Comparison of ENCODE assay signal across 8 cellular contexts in genomic region chr18:48412339-48412929, GRCh38. TPM values are rescaled to one million over a fixed set of nuclear protein-coding genes. Genes with fewer than 3 reads are reported as not detected.
A peak's percentile ranks its signal among the peaks of the same experiment; 100 is the strongest.
DNase-seq lines count a peak whose midpoint lies in the region; ATAC-seq and TF ChIP-seq lines count a peak whose summit lies in the region.

No MANE protein-coding gene starts in this region.

- POLR2A ChIA-PET in SK-N-SH (lab: Yijun Ruan, JAX), result interaction anchor here (0.5 kb wide), 1 partner anchor 304 kb away, joined by 3 read pairs; no protein-coding TSS in a partner anchor

- peak; percentile 24 to 35 for DNase-seq in activated T-cell treated with anti-CD3 and anti-CD28 coated beads, Interleukin-2, amount 50 U/mL, for 48 hours
- no peak for DNase-seq in activated T-cell treated with anti-CD3 and anti-CD28 coated beads, Interleukin-2, amount 50 U/mL, for 1 hour
- DNase-seq in M059J (ENCODE audit: low read depth) (peak; percentile 53), SK-N-SH (peak; percentile 66), erythroblast (lab: John Stamatoyannopoulos, UW) (peak; percentile 35 to 48), progenitor cell of endocrine pancreas (ENCODE audit: low spot score, unreplicated experiment) (no peak)

- H3K4me3 Mint-ChIP-seq in progenitor cell of endocrine pancreas (ENCODE audit: low read depth), result no peak overlapping the region

- WGBS in SK-N-SH (ENCODE audit: low lambda C conversion rate), result 11% methylated on average over 7 of the region's 7 CpGs

- CTCF ChIA-PET in SK-N-SH (lab: Yijun Ruan, JAX), result interaction anchor here (0.7 to 2.8 kb wide), 33 partner anchors 8 to 1611 kb away, joined by 3 to 18 read pairs (median 4); no protein-coding TSS in a partner anchor

- peak; percentile 64 for TF ChIP-seq RAD21 in SK-N-SH (IDR thresholded peaks at IDR 0.05; ENCODE audit: low read length)

- peaks cover 8% of the 10 kb centered on the region for H3K4me1 Mint-ChIP-seq in progenitor cell of endocrine pancreas (ENCODE audit: low read depth)

- no peak overlapping the region for H3K27ac Mint-ChIP-seq in progenitor cell of endocrine pancreas

- no peaks in the 10 kb centered on the region for H3K36me3 Mint-ChIP-seq in progenitor cell of endocrine pancreas (ENCODE audit: insufficient read depth)

- no peaks in the 10 kb centered on the region for H3F3A ChIP-seq in SK-N-SH (replicated peaks; ENCODE audit: insufficient read depth)

- TF ChIP-seq EP300 in SK-N-SH (IDR thresholded peaks at IDR 0.05; ENCODE audit: borderline replicate concordance in 1 of 2, low read depth in 1 of 2, low read length in 1 of 2), result no peak

- no peak for TF ChIP-seq POLR2A in erythroblast (IDR thresholded peaks at IDR 0.05; ENCODE audit: low read length)

- H3K79me2 ChIP-seq in SK-N-SH (ENCODE audit: insufficient read depth), result no peaks in the 10 kb centered on the region

- no peak overlapping the region; a peak in 1 of 4 replicates for H3K4me3 ChIP-seq in SK-N-SH (ENCODE audit: low read depth in 2 of 2, low read length in 1 of 2)

- no peaks in the 10 kb centered on the region for H3K9me3 ChIP-seq in SK-N-SH

- peaks cover 71% of the 10 kb centered on the region for H3K27me3 Mint-ChIP-seq in progenitor cell of endocrine pancreas

- H3K27ac ChIP-seq in SK-N-SH (ENCODE audit: low read depth in 2 of 2, low read length in 1 of 2), result no peak overlapping the region

- peaks cover 0 to 16% of the 10 kb centered on the region in 2 experiments; a peak in 1 of 4 replicates for H3K4me1 ChIP-seq in SK-N-SH (ENCODE audit: control insufficient read depth in 1 of 2, insufficient read depth in 2 of 2, low read depth in 1 of 2, low read length in 1 of 2)

- ATAC-seq in GM18519 (IDR thresholded peaks at IDR 0.05; ENCODE audit: low FRiP score, unreplicated experiment), result no peak
- ATAC-seq in HG02763 (IDR thresholded peaks at IDR 0.05; ENCODE audit: unreplicated experiment), result no peak

- H3K36me3 ChIP-seq in SK-N-SH (replicated peaks in 1 of 2; ENCODE audit: control insufficient read depth in 1 of 2, insufficient read depth in 2 of 2, low read length in 1 of 2), result no peaks in the 10 kb centered on the region

- no peaks in the 10 kb centered on the region for H3K9me2 ChIP-seq in SK-N-SH

- H3K9ac ChIP-seq in SK-N-SH, result no peak overlapping the region

- H4K20me1 ChIP-seq in SK-N-SH (ENCODE audit: insufficient read depth), result no peaks in the 10 kb centered on the region

- H3K9me3 Mint-ChIP-seq in progenitor cell of endocrine pancreas (ENCODE audit: low read depth), result no peaks in the 10 kb centered on the region

- peaks cover 48% of the 10 kb centered on the region for H3K27me3 ChIP-seq in SK-N-SH (ENCODE audit: insufficient read depth)

- TF ChIP-seq CTCF in SK-N-SH (IDR thresholded peaks at IDR 0.05), result peak; percentile 79
- peak; percentile 76 for TF ChIP-seq CTCF in progenitor cell of endocrine pancreas (IDR thresholded peaks at IDR 0.05; ENCODE audit: unreplicated experiment)

- H2AFZ ChIP-seq in SK-N-SH (ENCODE audit: low read depth), result no peak overlapping the region

- no peak overlapping the region for H3K4me2 ChIP-seq in SK-N-SH

TF ChIP-seq in SK-N-SH, 30 proteins besides CTCF, POLR2A, EP300 and RAD21:
- TF ChIP-seq SMC3 (IDR thresholded peaks at IDR 0.05; ENCODE audit: low read depth, low read length) (peak; percentile 21; the same call in 1 of the 2 replicates), POLR2AphosphoS5 (IDR thresholded peaks at IDR 0.05; ENCODE audit: low read depth, low read length) (no peak), MXI1 (IDR thresholded peaks at IDR 0.05; ENCODE audit: low read depth, low read length) (no peak), USF1 (IDR thresholded peaks at IDR 0.05; ENCODE audit: borderline replicate concordance, low read depth) (no peak), IRF3 (IDR thresholded peaks at IDR 0.05; ENCODE audit: low read depth, low read length) (no peak), GATA2 (CRISPR knock-in tag; IDR thresholded peaks at IDR 0.05) (no peak), ELF1 (IDR thresholded peaks at IDR 0.05) (no peak), RFX5 (IDR thresholded peaks at IDR 0.05; ENCODE audit: low read length) (no peak), RCOR1 (IDR thresholded peaks at IDR 0.05; ENCODE audit: low read length) (peak; percentile 33; the same call in 1 of the 2 replicates), YY1 (IDR thresholded peaks at IDR 0.05; ENCODE audit: low read depth) (no peak), NFIC (IDR thresholded peaks at IDR 0.05; ENCODE audit: borderline replicate concordance) (no peak), REST (IDR thresholded peaks at IDR 0.05; ENCODE audit: low read depth, low read length) (no peak), RXRA (IDR thresholded peaks at IDR 0.05; ENCODE audit: borderline replicate concordance, low read depth) (peak; percentile 69; the same call in 1 of the 2 replicates)

RNA-seq across cellular contexts. Expression of gene ZBTB7C, which starts 3.3 kb away (rescaled TPM):
- total RNA-seq in M059J (2014; rRNA removed; shearing (Covaris generic)), result not detected in 2 replicates
- polyA plus RNA-seq in SK-N-SH (2012; rRNA removed), result 0.05 and 0.15 TPM in 2 replicates
- polyA plus RNA-seq in SK-N-SH (2012; cell fraction: cytosol; rRNA removed), result 0.08 and 0.12 TPM in 2 replicates
- polyA plus RNA-seq in SK-N-SH (2012; cell fraction: nucleus; rRNA removed), result 0.04 and 0.05 TPM in 2 replicates
- total RNA-seq in progenitor cell of endocrine pancreas, result 0.57 and 0.95 TPM in 2 replicates

Comparison
In these comparisons a context has a peak if more than half of its experiments do, and no peak if none do; other contexts are left out.
1. DNase-seq: peak in activated T-cell treated with anti-CD3 and anti-CD28 coated beads, Interleukin-2, amount 50 U/mL, for 48 hours (2 of 2), M059J (single experiment), SK-N-SH (single experiment) and erythroblast (2 of 2); none in activated T-cell treated with anti-CD3 and anti-CD28 coated beads, Interleukin-2, amount 50 U/mL, for 1 hour (single experiment) and progenitor cell of endocrine pancreas (single experiment).